ENCODE assay signal across 1 cellular context in the genomic region with DNA sequence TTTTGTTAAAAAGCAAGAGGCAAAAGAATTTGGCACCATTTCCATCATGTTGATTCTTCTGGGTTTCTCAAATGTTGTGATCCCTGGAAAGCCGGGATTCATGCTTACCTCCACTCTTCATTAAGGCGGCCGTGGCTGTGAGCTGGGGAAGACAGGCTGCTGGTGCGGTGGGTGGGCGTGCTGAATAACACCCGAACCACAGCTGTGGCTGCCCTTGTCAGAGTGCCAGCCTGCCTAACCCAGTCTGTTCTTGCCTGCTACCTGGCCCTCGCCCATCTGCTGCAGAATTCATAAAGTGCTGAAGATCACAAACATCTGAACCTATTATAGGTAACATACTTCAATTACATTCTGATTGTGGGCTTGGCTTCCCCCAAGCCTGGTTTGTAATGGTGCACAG.
TF ChIP-seq lines count a peak whose summit lies in the region.

No MANE protein-coding gene starts in this region.

TF ChIP-seq in HepG2, 621 proteins besides CTCF, POLR2A, EP300 and RAD21 (continued from another document):
- TF ChIP-seq, protein P1, sequence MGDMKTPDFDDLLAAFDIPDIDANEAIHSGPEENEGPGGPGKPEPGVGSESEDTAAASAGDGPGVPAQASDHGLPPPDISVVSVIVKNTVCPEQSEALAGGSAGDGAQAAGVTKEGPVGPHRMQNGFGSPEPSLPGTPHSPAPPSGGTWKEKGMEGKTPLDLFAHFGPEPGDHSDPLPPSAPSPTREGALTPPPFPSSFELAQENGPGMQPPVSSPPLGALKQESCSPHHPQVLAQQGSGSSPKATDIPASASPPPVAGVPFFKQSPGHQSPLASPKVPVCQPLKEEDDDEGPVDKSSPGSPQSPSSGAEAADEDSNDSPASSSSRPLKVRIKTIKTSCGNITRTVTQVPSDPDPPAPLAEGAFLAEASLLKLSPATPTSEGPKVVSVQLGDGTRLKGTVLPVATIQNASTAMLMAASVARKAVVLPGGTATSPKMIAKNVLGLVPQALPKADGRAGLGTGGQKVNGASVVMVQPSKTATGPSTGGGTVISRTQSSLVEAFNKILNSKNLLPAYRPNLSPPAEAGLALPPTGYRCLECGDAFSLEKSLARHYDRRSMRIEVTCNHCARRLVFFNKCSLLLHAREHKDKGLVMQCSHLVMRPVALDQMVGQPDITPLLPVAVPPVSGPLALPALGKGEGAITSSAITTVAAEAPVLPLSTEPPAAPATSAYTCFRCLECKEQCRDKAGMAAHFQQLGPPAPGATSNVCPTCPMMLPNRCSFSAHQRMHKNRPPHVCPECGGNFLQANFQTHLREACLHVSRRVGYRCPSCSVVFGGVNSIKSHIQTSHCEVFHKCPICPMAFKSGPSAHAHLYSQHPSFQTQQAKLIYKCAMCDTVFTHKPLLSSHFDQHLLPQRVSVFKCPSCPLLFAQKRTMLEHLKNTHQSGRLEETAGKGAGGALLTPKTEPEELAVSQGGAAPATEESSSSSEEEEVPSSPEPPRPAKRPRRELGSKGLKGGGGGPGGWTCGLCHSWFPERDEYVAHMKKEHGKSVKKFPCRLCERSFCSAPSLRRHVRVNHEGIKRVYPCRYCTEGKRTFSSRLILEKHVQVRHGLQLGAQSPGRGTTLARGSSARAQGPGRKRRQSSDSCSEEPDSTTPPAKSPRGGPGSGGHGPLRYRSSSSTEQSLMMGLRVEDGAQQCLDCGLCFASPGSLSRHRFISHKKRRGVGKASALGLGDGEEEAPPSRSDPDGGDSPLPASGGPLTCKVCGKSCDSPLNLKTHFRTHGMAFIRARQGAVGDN (CRISPR knock-in tag; IDR thresholded peaks at IDR 0.05), result no peak
- TF ChIP-seq ZSCAN22 (CRISPR knock-in tag; IDR thresholded peaks at IDR 0.05) (no peak), ZNF292 (CRISPR knock-in tag; IDR thresholded peaks at IDR 0.05; ENCODE audit: borderline replicate concordance, low read depth) (no peak), CREM (IDR thresholded peaks at IDR 0.05) (no peak), CREM (CRISPR knock-in tag; IDR thresholded peaks at IDR 0.05) (no peak), RARA (CRISPR knock-in tag; IDR thresholded peaks at IDR 0.05) (no peak), ZNF790 (CRISPR knock-in tag; IDR thresholded peaks at IDR 0.05; ENCODE audit: borderline replicate concordance) (no peak)
